ENCODE assay signal across 2 cellular contexts in genomic region chr16:88731699-88732098, GRCh38.
TF ChIP-seq lines count a peak whose summit lies in the region.

No MANE protein-coding gene starts in this region.

TF ChIP-seq in HCT116, 20 proteins besides CTCF, POLR2A, EP300 and RAD21 (continued from another document):
- TF ChIP-seq MAX (IDR thresholded peaks at IDR 0.05) (no peak), SRF (IDR thresholded peaks at IDR 0.05; ENCODE audit: low read depth) (no peak), CBX3 (IDR thresholded peaks at IDR 0.05; ENCODE audit: low read depth) (no peak), EZH2 (IDR thresholded peaks at IDR 0.05) (no peak), REST (IDR thresholded peaks at IDR 0.05; ENCODE audit: low read depth) (no peak)

TF ChIP-seq in SK-N-SH, 30 proteins besides CTCF, POLR2A, EP300 and RAD21 (continued from another document):
- no peak; the same call in 1 of the 2 replicates for TF ChIP-seq ZBTB33 (IDR thresholded peaks at IDR 0.05; ENCODE audit: borderline replicate concordance, low read depth)
TF ChIP-seq in SK-N-SH: peak in this region for 2.
